ENCODE assay signal across 35 cellular contexts in genomic region chr3:69700949-69701348, GRCh38.
"Had no signal": no experiment of that assay in that cellular context is flagged by ENCODE, and none has a peak within 500 bp of the region (broad histone marks: within the 10 kb centered on the region; RNA-seq: fewer than 3 reads in every experiment).

No MANE protein-coding gene starts in this region.

- H3K9me3 ChIP-seq: MG63 had no signal

- DNase-seq: Kasumi-1, MG63, MM.1S, MV-4-11, NCI-H1048, NCI-H1092, NCI-H1092 treated with DMSO at 0.1 percent for 48 hours, NCI-H1105, NCI-H1105 treated with DMSO at 0.1 percent for 48 hours, NCI-H1417, NCI-H1417 treated with DMSO at 0.1 percent for 48 hours, NCI-H1436, NCI-H1436 treated with DMSO at 0.1 percent for 48 hours, NCI-H146, NCI-H1694, NCI-H1694 treated with DMSO at 0.1 percent for 48 hours, NCI-H187, NCI-H187 treated with DMSO at 0.1 percent for 48 hours, NCI-H1930, NCI-H2029, NCI-H2029 treated with DMSO at 0.1 percent for 48 hours, NCI-H2081, NCI-H2081 treated with DMSO at 0.1 percent for 48 hours, NCI-H2107, NCI-H2171, NCI-H2171 treated with DMSO at 0.1 percent for 48 hours, NCI-H2227 treated with DMSO at 0.1 percent for 48 hours, NCI-H226, NCI-H345, NCI-H446, NCI-H446 treated with DMSO at 0.1 percent for 48 hours, NCI-H510A, NCI-H510A treated with DMSO at 0.1 percent for 48 hours, NCI-H524, NCI-H524 treated with DMSO at 0.1 percent for 48 hours had no signal

- H3K36me3 ChIP-seq: MG63 had no signal

- H3K27me3 ChIP-seq: MG63 had no signal

- H3K4me3 ChIP-seq: MG63 had no signal
